In the genomic region with DNA sequence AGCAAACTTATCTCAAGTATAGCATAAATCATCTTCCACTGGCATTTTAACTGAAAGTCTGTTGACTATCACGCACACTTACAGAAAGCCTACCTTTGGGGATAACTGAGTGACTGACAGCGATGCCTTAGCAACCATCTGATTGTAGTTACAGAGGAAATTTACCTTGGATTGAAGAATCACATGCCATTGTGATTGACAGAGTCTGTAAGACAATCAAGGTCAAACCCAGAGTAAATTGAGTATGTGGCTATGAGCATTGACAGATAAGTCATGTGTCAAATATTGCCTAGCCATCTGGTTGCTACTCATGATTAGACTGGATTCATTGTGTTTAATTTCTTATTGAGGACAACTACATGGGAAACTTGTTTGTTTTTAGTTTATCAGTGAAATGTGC, we compare ENCODE assay signal across 1 cellular context.
TF ChIP-seq lines count a peak whose summit lies in the region.

No MANE protein-coding gene starts in this region.

TF ChIP-seq in neural cell, 6 proteins besides CTCF, POLR2A, EP300 and RAD21 (continued from another document):
- TF ChIP-seq, protein P1, sequence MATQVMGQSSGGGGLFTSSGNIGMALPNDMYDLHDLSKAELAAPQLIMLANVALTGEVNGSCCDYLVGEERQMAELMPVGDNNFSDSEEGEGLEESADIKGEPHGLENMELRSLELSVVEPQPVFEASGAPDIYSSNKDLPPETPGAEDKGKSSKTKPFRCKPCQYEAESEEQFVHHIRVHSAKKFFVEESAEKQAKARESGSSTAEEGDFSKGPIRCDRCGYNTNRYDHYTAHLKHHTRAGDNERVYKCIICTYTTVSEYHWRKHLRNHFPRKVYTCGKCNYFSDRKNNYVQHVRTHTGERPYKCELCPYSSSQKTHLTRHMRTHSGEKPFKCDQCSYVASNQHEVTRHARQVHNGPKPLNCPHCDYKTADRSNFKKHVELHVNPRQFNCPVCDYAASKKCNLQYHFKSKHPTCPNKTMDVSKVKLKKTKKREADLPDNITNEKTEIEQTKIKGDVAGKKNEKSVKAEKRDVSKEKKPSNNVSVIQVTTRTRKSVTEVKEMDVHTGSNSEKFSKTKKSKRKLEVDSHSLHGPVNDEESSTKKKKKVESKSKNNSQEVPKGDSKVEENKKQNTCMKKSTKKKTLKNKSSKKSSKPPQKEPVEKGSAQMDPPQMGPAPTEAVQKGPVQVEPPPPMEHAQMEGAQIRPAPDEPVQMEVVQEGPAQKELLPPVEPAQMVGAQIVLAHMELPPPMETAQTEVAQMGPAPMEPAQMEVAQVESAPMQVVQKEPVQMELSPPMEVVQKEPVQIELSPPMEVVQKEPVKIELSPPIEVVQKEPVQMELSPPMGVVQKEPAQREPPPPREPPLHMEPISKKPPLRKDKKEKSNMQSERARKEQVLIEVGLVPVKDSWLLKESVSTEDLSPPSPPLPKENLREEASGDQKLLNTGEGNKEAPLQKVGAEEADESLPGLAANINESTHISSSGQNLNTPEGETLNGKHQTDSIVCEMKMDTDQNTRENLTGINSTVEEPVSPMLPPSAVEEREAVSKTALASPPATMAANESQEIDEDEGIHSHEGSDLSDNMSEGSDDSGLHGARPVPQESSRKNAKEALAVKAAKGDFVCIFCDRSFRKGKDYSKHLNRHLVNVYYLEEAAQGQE (IDR thresholded peaks at IDR 0.05; ENCODE audit: borderline replicate concordance), result peak; percentile 30
- TF ChIP-seq MXI1 (conservative IDR thresholded peaks at IDR 0.05; ENCODE audit: poor library complexity, severe bottlenecking) (no peak), EZH2 (IDR thresholded peaks at IDR 0.05; ENCODE audit: borderline replicate concordance, insufficient read depth, low read length, poor library complexity, severe bottlenecking) (no peak), POLR2AphosphoS5 (IDR thresholded peaks at IDR 0.05) (peak; percentile 69)
